1 cellular context compared by ENCODE assay signal in genomic region chr7:6030988-6031387, GRCh38.
TF ChIP-seq lines count a peak whose summit lies in the region.

ANKRD61 (plus strand) TSS chr7:6031376; CDS start chr7:6031376, 0 bp downstream.

TF ChIP-seq in IMR-90, 13 proteins besides CTCF, POLR2A, EP300 and RAD21:
- no peak for TF ChIP-seq RFX5 (IDR thresholded peaks at IDR 0.05; ENCODE audit: low read depth, low read length)
- TF ChIP-seq MXI1 (IDR thresholded peaks at IDR 0.05; ENCODE audit: borderline replicate concordance, low read depth, low read length) = no peak
- peak; percentile 61 for TF ChIP-seq MAFK (IDR thresholded peaks at IDR 0.05; ENCODE audit: low read depth, low read length)
